Comparison of ENCODE assay signal across 12 cellular contexts in genomic region chr4:25879991-25880641, GRCh38. TPM values are rescaled to one million over a fixed set of nuclear protein-coding genes. Genes with fewer than 3 reads are reported as not detected.
DNase-seq lines count a peak whose midpoint lies in the region; ATAC-seq, FAIRE-seq and TF ChIP-seq lines count a peak whose summit lies in the region.
"Had no signal": no experiment of that assay in that cellular context is flagged by ENCODE, and none has a peak within 500 bp of the region (broad histone marks: within the 10 kb centered on the region; RNA-seq: fewer than 3 reads in every experiment).

No MANE protein-coding gene starts in this region.

- H3K27me3 Mint-ChIP-seq in activated CD4-positive, alpha-beta T cell treated with anti-CD3 and anti-CD28 coated beads, Interleukin-2, amount 10 ng/mL, durations not matched to agents 24 days and 14 days: peaks cover 2% of the 10 kb centered on the region

- no peaks in the 10 kb centered on the region for H3K36me3 Mint-ChIP-seq in activated CD4-positive, alpha-beta T cell treated with anti-CD3 and anti-CD28 coated beads, Interleukin-2, amount 10 ng/mL, durations not matched to agents 24 days and 14 days (ENCODE audit: low read depth)

- no peak overlapping the region for H4K8ac ChIP-seq in H1 (ENCODE audit: extremely low read depth, insufficient read depth, low read length)
- H4K8ac ChIP-seq in neuronal stem cell (ENCODE audit: low read depth, low read length): no peak overlapping the region

- ATAC-seq in GM18499 (IDR thresholded peaks at IDR 0.05; ENCODE audit: insufficient read depth, unreplicated experiment): peak; percentile 51
- peak; percentile 69 for ATAC-seq in GM21529 (IDR thresholded peaks at IDR 0.05; ENCODE audit: unreplicated experiment)
- peak; percentile 41 for ATAC-seq in HG03457 (IDR thresholded peaks at IDR 0.05; ENCODE audit: unreplicated experiment)

- H3K14ac ChIP-seq in H1 (ENCODE audit: insufficient read length) (no peak overlapping the region), neuronal stem cell (ENCODE audit: low read length) (no peak overlapping the region)

- H3K23me2 ChIP-seq in H1 (ENCODE audit: low read depth, low read length): no peaks in the 10 kb centered on the region

- H3K4ac ChIP-seq in H1 (replicated peaks; ENCODE audit: insufficient read length, low read depth, low read length) (no peak overlapping the region), neuronal stem cell (ENCODE audit: low read length) (no peak overlapping the region)

- H3K18ac ChIP-seq in H1 (ENCODE audit: extremely low read depth, low read length) (no peak overlapping the region), neuronal stem cell (ENCODE audit: low read length) (no peak overlapping the region)

- H4K20me1 ChIP-seq in H1 (replicated peaks in 1 of 2; ENCODE audit: control insufficient read depth in 1 of 2, insufficient read depth in 2 of 2, low read length in 2 of 2): no peaks in the 10 kb centered on the region

- H2AK5ac ChIP-seq in H1 (ENCODE audit: low read depth, low read length): no peak overlapping the region
- no peak overlapping the region for H2AK5ac ChIP-seq in neuronal stem cell (ENCODE audit: low read depth, low read length)

- H3K23ac ChIP-seq in H1 (ENCODE audit: insufficient read length): no peak overlapping the region
- H3K23ac ChIP-seq in neuronal stem cell (ENCODE audit: low read depth, low read length, poor library complexity): no peak overlapping the region

- H2BK20ac ChIP-seq in H1 (ENCODE audit: low read length): no peak overlapping the region

- H4K91ac ChIP-seq in H1 (replicated peaks; ENCODE audit: insufficient read length, low read length): no peak overlapping the region
- H4K91ac ChIP-seq in neuronal stem cell (ENCODE audit: low read depth, low read length, poor library complexity): no peak overlapping the region

- no peak for TF ChIP-seq EP300 in H1 (IDR thresholded peaks at IDR 0.05; ENCODE audit: borderline replicate concordance in 1 of 2, low read depth in 2 of 2, low read length in 2 of 2)

- H4K5ac ChIP-seq in H1 (ENCODE audit: insufficient read length, low read depth, low read length): no peak overlapping the region

- WGBS in H1 (ENCODE audit: extremely low coverage in 1 of 2, insufficient coverage in 1 of 2, insufficient read length in 1 of 2, insufficient replicate concordance in 2 of 2, low coverage in 1 of 2, low lambda C conversion rate in 2 of 2, missing lambda C conversion rate in 1 of 2), 2 experiments: 82% methylated on average over 7 of the region's 7 CpGs; no CpG with 5 or more reads in 1 of the 2 experiments
- WGBS in neuronal stem cell (ENCODE audit: extremely low coverage in 2 of 2, insufficient read length in 2 of 2, insufficient replicate concordance in 1 of 2), 2 donors: no CpG with 5 or more reads among the region's 7 CpGs

- H3K79me1 ChIP-seq in H1 (ENCODE audit: low read depth, low read length) (no peaks in the 10 kb centered on the region), neuronal stem cell (ENCODE audit: low read depth, low read length) (no peaks in the 10 kb centered on the region)

- no peak for FAIRE-seq in H1 (lab: Jason Lieb, UNC)

- H2BK5ac ChIP-seq in H1 (ENCODE audit: low read depth, low read length) (no peak overlapping the region), neuronal stem cell (ENCODE audit: low read length) (no peak overlapping the region)

- H2BK15ac ChIP-seq in H1 (ENCODE audit: low read length): no peak overlapping the region
- no peak overlapping the region for H2BK15ac ChIP-seq in neuronal stem cell (ENCODE audit: low read length)

- CTCF ChIA-PET in H1 (lab: Charles Lee; ENCODE audit: partially characterized antibody): no interaction called here

- H2BK120ac ChIP-seq in H1 (replicated peaks; ENCODE audit: low read depth, low read length) (no peak overlapping the region), neuronal stem cell (ENCODE audit: low read depth, low read length) (no peak overlapping the region)

- H3K36me3 ChIP-seq in H1 (ENCODE audit: control insufficient read depth in 2 of 4, insufficient read depth in 4 of 4, low read length in 3 of 4) (no peaks in the 10 kb centered on the region), neuronal stem cell (replicated peaks in 1 of 2; ENCODE audit: control insufficient read depth in 2 of 2, insufficient read depth in 2 of 2, low read length in 2 of 2) (no peaks in the 10 kb centered on the region)

- no peak overlapping the region for H3K4me3 Mint-ChIP-seq in activated CD4-positive, alpha-beta T cell treated with anti-CD3 and anti-CD28 coated beads, Interleukin-2, amount 10 ng/mL, durations not matched to agents 24 days and 14 days
- H3K4me3 Mint-ChIP-seq: stimulated activated naive CD8-positive, alpha-beta T cell treated with anti-CD3 and anti-CD28 coated beads, Interleukin-15, Interleukin-2, amounts not matched to agents 100 ng/mL and 50 ng/mL, for 24 hours had no signal

- H3K4me2 ChIP-seq in H1 (ENCODE audit: insufficient read depth in 1 of 2, low read depth in 2 of 2, low read length in 2 of 2) (no peak overlapping the region), neuronal stem cell (ENCODE audit: insufficient read depth, low read length, poor library complexity, severe bottlenecking) (no peak overlapping the region)

- H3K9me3 ChIP-seq in H1 (ENCODE audit: insufficient read depth in 2 of 2, low read depth in 1 of 2, low read length in 1 of 2) (no peaks in the 10 kb centered on the region), neuronal stem cell (replicated peaks in 1 of 2; ENCODE audit: control insufficient read depth in 2 of 2, insufficient read depth in 1 of 2, low read depth in 1 of 2, low read length in 2 of 2) (no peaks in the 10 kb centered on the region)

- intact Hi-C loops in activated CD4-positive, alpha-beta T cell treated with anti-CD3 and anti-CD28 coated beads, Interleukin-2, amount 10 ng/mL, durations not matched to agents 24 days and 14 days (cut with micrococcal nuclease): no loop called here

- H3K4me1 Mint-ChIP-seq in activated CD4-positive, alpha-beta T cell treated with anti-CD3 and anti-CD28 coated beads, Interleukin-2, amount 10 ng/mL, durations not matched to agents 24 days and 14 days: no peaks in the 10 kb centered on the region

- no peak for TF ChIP-seq RAD21 in H1 (IDR thresholded peaks at IDR 0.05 in 1 of 2, conservative IDR thresholded peaks at IDR 0.05 in 1 of 2; ENCODE audit: low read depth in 2 of 2, low read length in 2 of 2)

- no peaks in the 10 kb centered on the region for H3K79me2 ChIP-seq in H1 (ENCODE audit: control insufficient read depth in 1 of 2, insufficient read depth in 2 of 2, low read length in 2 of 2)

- POLR2A ChIA-PET in H1 (lab: Charles Lee; ENCODE audit: partially characterized antibody): no interaction called here

- no peak overlapping the region for H3K27ac Mint-ChIP-seq in activated CD4-positive, alpha-beta T cell treated with anti-CD3 and anti-CD28 coated beads, Interleukin-2, amount 10 ng/mL, durations not matched to agents 24 days and 14 days
- H3K27ac Mint-ChIP-seq: stimulated activated naive CD8-positive, alpha-beta T cell treated with anti-CD3 and anti-CD28 coated beads, Interleukin-15, Interleukin-2, amounts not matched to agents 100 ng/mL and 50 ng/mL, for 24 hours had no signal

- TF ChIP-seq POLR2A in H1 (IDR thresholded peaks at IDR 0.05; ENCODE audit: control extremely low read depth in 1 of 2, low read depth in 2 of 2, low read length in 2 of 2): no peak

- TF ChIP-seq CTCF in H1 (IDR thresholded peaks at IDR 0.05; ENCODE audit: control extremely low read depth in 1 of 3, insufficient read depth in 1 of 3, low read depth in 1 of 3, low read length in 3 of 3): no peak

- no peak overlapping the region for H3K56ac ChIP-seq in H1 (replicated peaks; ENCODE audit: insufficient read length, low read depth, low read length)

- no peak overlapping the region for H2AFZ ChIP-seq in H1 (ENCODE audit: low read length)
- H2AFZ ChIP-seq in neuronal stem cell (ENCODE audit: low read length): no peak overlapping the region

- no peak overlapping the region for H2BK12ac ChIP-seq in H1 (ENCODE audit: low read depth, low read length)
- no peak overlapping the region for H2BK12ac ChIP-seq in neuronal stem cell (ENCODE audit: low read length)

- H3K27me3 ChIP-seq in H1 (replicated peaks in 1 of 4; ENCODE audit: control insufficient read depth in 3 of 4, extremely low read depth in 1 of 4, insufficient read depth in 3 of 4, low read length in 3 of 4) (no peaks in the 10 kb centered on the region; a peak in 1 of 7 replicates), neuronal stem cell (ENCODE audit: control insufficient read depth in 3 of 3, insufficient read depth in 3 of 3, low read depth in 1 of 3, low read length in 3 of 3) (no peaks in the 10 kb centered on the region)

- no peak overlapping the region for H3K4me3 ChIP-seq in H1 (ENCODE audit: extremely low read depth in 1 of 4, insufficient read depth in 2 of 4, low read depth in 3 of 4, low read length in 4 of 4)
- no peak overlapping the region for H3K4me3 ChIP-seq in neuronal stem cell (ENCODE audit: low read length in 2 of 2)

- DNase-seq in H1 (ENCODE audit: low read depth in 1 of 2, low spot score in 2 of 2) (no peak), inferior parietal cortex (ENCODE audit: extremely low spot score) (no peak), activated gamma-delta T cell treated with Interleukin-2 at 50 U/mL for 16 hours (no peak), neuronal stem cell (ENCODE audit: low spot score) (no peak)
- no peak for DNase-seq in activated CD4-positive, alpha-beta T cell treated with anti-CD3 and anti-CD28 coated beads, Interleukin-2, amount 10 ng/mL, durations not matched to agents 24 days and 14 days
- DNase-seq: effector memory CD4-positive, alpha-beta T cell; NCI-H1048; SHP77 treated with DMSO at 0.1 percent for 48 hours had no signal

- no peaks in the 10 kb centered on the region for H3K9me3 Mint-ChIP-seq in activated CD4-positive, alpha-beta T cell treated with anti-CD3 and anti-CD28 coated beads, Interleukin-2, amount 10 ng/mL, durations not matched to agents 24 days and 14 days
- H3K9me3 Mint-ChIP-seq: stimulated activated naive CD8-positive, alpha-beta T cell treated with anti-CD3 and anti-CD28 coated beads, Interleukin-15, Interleukin-2, amounts not matched to agents 100 ng/mL and 50 ng/mL, for 24 hours had no signal

- H3K4me1 ChIP-seq in H1 (replicated peaks in 1 of 4; ENCODE audit: control insufficient read depth in 3 of 4, insufficient read depth in 4 of 4, low read length in 3 of 4) (peaks cover 0 to 3% (median 0%) of the 10 kb centered on the region in 4 experiments; a peak in 1 of 7 replicates), neuronal stem cell (ENCODE audit: control insufficient read depth in 2 of 2, insufficient read depth in 1 of 2, low read depth in 1 of 2, low read length in 2 of 2) (peaks cover 4% of the 10 kb centered on the region in 2 donors)

- H3K9ac ChIP-seq in H1 (replicated peaks in 1 of 4; ENCODE audit: extremely low read depth in 1 of 4, low read depth in 3 of 4, low read length in 3 of 4) (no peak overlapping the region), neuronal stem cell (ENCODE audit: low read depth, low read length, poor library complexity) (no peak overlapping the region)

- no peak overlapping the region for H3K27ac ChIP-seq in H1 (ENCODE audit: low read depth, low read length)
- no peak overlapping the region for H3K27ac ChIP-seq in neuronal stem cell (replicated peaks; ENCODE audit: low read length)

RNA-seq across cellular contexts. Expression of gene SEL1L3, which starts 17.3 kb away (rescaled TPM):
- 51.0 and 54.0 TPM in 2 replicates for total RNA-seq in H1 (2021; fragmentation: NEBNext Ultra II Directional; extraction: Animal tissue kit (Norgen Biotek cat#: 25700))
- 16.0 and 18.2 TPM in 2 replicates for polyA plus RNA-seq in H1 (2011; rRNA removed)
- polyA plus RNA-seq in H1 (2011; cell fraction: cytosol; rRNA removed): 22.2 TPM
- 28.7 TPM for polyA plus RNA-seq in H1 (2011; cell fraction: nucleus; rRNA removed)
- 39.3 to 45.2 TPM (median 42.7 TPM) in 4 replicates for polyA plus RNA-seq in H1 (2012, experiment 1 of 2)
- polyA plus RNA-seq in H1 (2012, experiment 2 of 2): 6.8 TPM
- 88.0 TPM for polyA plus RNA-seq in H1 (2013, experiment 1 of 2)
- polyA plus RNA-seq in H1 (2013, experiment 2 of 2): 91.6 TPM
- 87.9 and 134 TPM in 2 replicates for polyA minus RNA-seq in H1 (2011; rRNA and poly(A)+ RNA removed)
- polyA minus RNA-seq in H1 (2011; cell fraction: cytosol; rRNA and poly(A)+ RNA removed): 27.7 TPM
- polyA minus RNA-seq in H1 (2011; cell fraction: nucleus; rRNA and poly(A)+ RNA removed): 60.5 TPM
- total RNA-seq in activated CD4-positive, alpha-beta T cell treated with anti-CD3 and anti-CD28 coated beads, Interleukin-2, amount 10 ng/mL, durations not matched to agents 24 days and 14 days: 33.9 and 35.3 TPM in 2 replicates
- 37.6 TPM for polyA plus RNA-seq in neuronal stem cell (2013, experiment 1 of 2)
- polyA plus RNA-seq in neuronal stem cell (2013, experiment 2 of 2): 34.7 TPM

RNA-seq across cellular contexts. Expression of gene SMIM20, which starts 33.9 kb away (rescaled TPM):
- 30.9 and 36.9 TPM in 2 replicates for total RNA-seq in H1 (2021; fragmentation: NEBNext Ultra II Directional; extraction: Animal tissue kit (Norgen Biotek cat#: 25700))
- 15.8 and 21.9 TPM in 2 replicates for polyA plus RNA-seq in H1 (2011; rRNA removed)
- 33.6 TPM for polyA plus RNA-seq in H1 (2011; cell fraction: cytosol; rRNA removed)
- 10.5 TPM for polyA plus RNA-seq in H1 (2011; cell fraction: nucleus; rRNA removed)
- 35.0 to 46.1 TPM (median 40.6 TPM) in 4 replicates for polyA plus RNA-seq in H1 (2012, experiment 1 of 2)
- polyA plus RNA-seq in H1 (2012, experiment 2 of 2): 19.5 TPM
- polyA plus RNA-seq in H1 (2013, experiment 1 of 2): 40.4 TPM
- polyA plus RNA-seq in H1 (2013, experiment 2 of 2): 42.1 TPM
- 1.7 and 3.7 TPM in 2 replicates for polyA minus RNA-seq in H1 (2011; rRNA and poly(A)+ RNA removed)
- 7.4 TPM for polyA minus RNA-seq in H1 (2011; cell fraction: cytosol; rRNA and poly(A)+ RNA removed)
- 11.1 TPM for polyA minus RNA-seq in H1 (2011; cell fraction: nucleus; rRNA and poly(A)+ RNA removed)
- total RNA-seq in activated CD4-positive, alpha-beta T cell treated with anti-CD3 and anti-CD28 coated beads, Interleukin-2, amount 10 ng/mL, durations not matched to agents 24 days and 14 days: 17.0 and 18.9 TPM in 2 replicates
- polyA plus RNA-seq in neuronal stem cell (2013, experiment 1 of 2): 56.0 TPM
- 57.7 TPM for polyA plus RNA-seq in neuronal stem cell (2013, experiment 2 of 2)
